ENCODE assay signal across 1 cellular context in genomic region chr19:2253106-2254051, GRCh38.
TF ChIP-seq lines count a peak whose summit lies in the region.

No MANE protein-coding gene starts in this region.

TF ChIP-seq in K562, 482 proteins besides CTCF, POLR2A, EP300 and RAD21:
- TF ChIP-seq ARID1B (IDR thresholded peaks at IDR 0.05) (no peak), MBD2 (IDR thresholded peaks at IDR 0.05; ENCODE audit: borderline replicate concordance, low read depth) (0 out of 2 replicates have a peak, but pooled peaks have one; percentile 10), POLR2G (IDR thresholded peaks at IDR 0.05; ENCODE audit: low read depth, low read length) (peak; percentile 56), ZNF512 (tag; IDR thresholded peaks at IDR 0.05) (no peak), ZBTB33 (CRISPR knock-in tag; IDR thresholded peaks at IDR 0.05) (peak; percentile 79), FIP1L1 (IDR thresholded peaks at IDR 0.05; ENCODE audit: low read depth, low read length, poor library complexity, severe bottlenecking) (peak; percentile 32)
